ENCODE assay signal across 40 cellular contexts in the genomic region with DNA sequence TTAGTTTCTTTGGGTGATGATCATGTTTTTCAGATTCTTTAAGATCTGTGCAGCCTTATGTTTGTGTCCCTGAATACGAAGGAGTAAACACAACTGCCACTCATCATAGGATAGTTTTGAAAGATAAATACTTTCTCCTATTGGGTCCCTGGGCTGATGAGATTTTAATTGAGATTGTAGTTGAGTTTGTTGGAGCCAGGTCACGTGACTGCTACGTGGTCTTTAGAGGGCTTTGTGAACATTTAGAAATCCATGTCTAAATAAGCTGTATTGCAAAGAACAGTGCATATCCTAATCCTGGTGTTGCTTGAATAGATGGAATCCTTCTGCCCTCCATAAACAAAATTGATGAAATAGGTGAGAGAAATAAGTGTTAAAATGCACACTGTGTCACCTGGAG. TPM values are rescaled to one million over a fixed set of nuclear protein-coding genes. Genes with fewer than 3 reads are reported as not detected.
"Had no signal": no experiment of that assay in that cellular context is flagged by ENCODE, and none has a peak within 500 bp of the region (broad histone marks: within the 10 kb centered on the region; RNA-seq: fewer than 3 reads in every experiment).

No MANE protein-coding gene starts in this region.

- H3K4me3 Mint-ChIP-seq: activated B cell treated with CpG ODN at 0.5 μM for 24 hours; activated CD4-positive, alpha-beta memory T cell treated with anti-CD3 and anti-CD28 coated beads for 36 hours; activated CD8-positive, alpha-beta T cell treated with anti-CD3 and anti-CD28 coated beads for 36 hours; activated naive CD4-positive, alpha-beta T cell treated with anti-CD3 and anti-CD28 coated beads for 36 hours; activated naive CD8-positive, alpha-beta T cell treated with anti-CD3 and anti-CD28 coated beads for 36 hours; activated T-cell treated with anti-CD3 and anti-CD28 coated beads, Interleukin-2, amount 50 U/mL, for 4 hours; activated T-cell treated with anti-CD3 and anti-CD28 coated beads, Interleukin-2, amount 50 U/mL, for 72 hours; activated T-helper 1 cell treated with anti-CD3 and anti-CD28 coated beads, Interleukin-12 subunit alpha, Interleukin-12 subunit beta, Interleukin-2, Interleukin-4 antibody, amounts not matched to agents 30 ng/mL and 10 ng/mL and 1 ng/mL, durations not matched to agents 14 hours and 24 hours and 36 hours; activated T-helper 17 cell treated with anti-CD3 and anti-CD28 coated beads, Interleukin-2, amount 50 U/mL, for 72 hours; brain; central memory CD8-positive, alpha-beta T cell; T-helper 1 cell treated with Interleukin-12 subunit alpha and Interleukin-12 subunit beta and Interleukin-4 antibody, amounts not matched to agents 30 μg/mL and 1 μg/mL, for 36 hours; T-helper 2 cell treated with Interferon-gamma antibody and Interleukin-4, amounts not matched to agents 5 μg/mL and 100 μg/mL, for 36 hours had no signal

- FAIRE-seq: bronchial epithelial cell, TTC549 had no signal

- DNase-seq: activated B cell treated with CpG ODN at 0.5 μM for 24 hours; activated CD4-positive, alpha-beta memory T cell treated with anti-CD3 and anti-CD28 coated beads for 36 hours; activated CD4-positive, alpha-beta T cell treated with anti-CD3 and anti-CD28 coated beads for 4 hours; activated CD4-positive, alpha-beta T cell treated with anti-CD3 and anti-CD28 coated beads, Interleukin-2, amount 50 U/mL, for 1 hour; activated CD4-positive, alpha-beta T cell treated with anti-CD3 and anti-CD28 coated beads, Interleukin-2, amount 50 U/mL, for 4 hours; activated CD4-positive, CD25-positive, alpha-beta regulatory T cell treated with anti-CD3 and anti-CD28 coated beads, Interleukin-2, amount 50 U/mL, for 72 hours; activated CD8-positive, alpha-beta memory T cell treated with anti-CD3 and anti-CD28 coated beads, Interleukin-2, amount 50 U/mL, for 4 hours; activated CD8-positive, alpha-beta T cell treated with anti-CD3 and anti-CD28 coated beads for 36 hours; activated effector memory CD4-positive, alpha-beta T cell treated with anti-CD3 and anti-CD28 coated beads, Interleukin-2, amount 50 U/mL, for 16 hours; activated gamma-delta T cell treated with Interleukin-2 at 50 U/mL for 16 hours; activated naive CD4-positive, alpha-beta T cell; activated naive CD4-positive, alpha-beta T cell treated with anti-CD3 and anti-CD28 coated beads for 36 hours; activated naive CD4-positive, alpha-beta T cell treated with anti-CD3 and anti-CD28 coated beads, Interleukin-2, amount 50 U/mL, for 16 hours; activated naive CD8-positive, alpha-beta T cell treated with anti-CD3 and anti-CD28 coated beads for 36 hours; activated T-cell treated with anti-CD3 and anti-CD28 coated beads for 4 hours; activated T-cell treated with anti-CD3 and anti-CD28 coated beads, Interleukin-2, amount 50 U/mL, for 1 hour; activated T-cell treated with anti-CD3 and anti-CD28 coated beads, Interleukin-2, amount 50 U/mL, for 4 hours; activated T-cell treated with anti-CD3 and anti-CD28 coated beads, Interleukin-2, amount 50 U/mL, for 72 hours; adrenal gland; amniotic stem cell; anterior cingulate cortex; caudate nucleus; cerebellar nuclear complex; T-helper 1 cell; T-helper 2 cell; T-helper 9 cell had no signal

- ATAC-seq: activated CD8-positive, alpha-beta T cell treated with anti-CD3 and anti-CD28 coated beads for 36 hours; activated naive CD4-positive, alpha-beta T cell treated with anti-CD3 and anti-CD28 coated beads, Interleukin-2, amount 50 U/mL, for 72 hours; activated T-cell treated with anti-CD3 and anti-CD28 coated beads, Interleukin-2, amount 50 U/mL, for 4 hours; activated T-cell treated with anti-CD3 and anti-CD28 coated beads, Interleukin-2, amount 50 U/mL, for 72 hours; activated T-helper 17 cell treated with anti-CD3 and anti-CD28 coated beads, Interleukin-2, amount 50 U/mL, for 72 hours had no signal

- H3K4me1 ChIP-seq: adrenal gland, ascending aorta had no signal

- H3K27me3 ChIP-seq: adrenal gland, ascending aorta, cardiac muscle cell had no signal

- H3K4me1 Mint-ChIP-seq: activated B cell treated with CpG ODN at 0.5 μM for 24 hours; activated naive CD8-positive, alpha-beta T cell treated with anti-CD3 and anti-CD28 coated beads for 36 hours; activated T-helper 17 cell treated with anti-CD3 and anti-CD28 coated beads, Interleukin-2, amount 50 U/mL, for 72 hours; brain; central memory CD8-positive, alpha-beta T cell had no signal

- H3K36me3 ChIP-seq: adrenal gland, ascending aorta, cardiac muscle cell had no signal

- H3K27ac Mint-ChIP-seq: activated B cell treated with CpG ODN at 0.5 μM for 24 hours; activated CD4-positive, alpha-beta memory T cell treated with anti-CD3 and anti-CD28 coated beads for 36 hours; activated CD8-positive, alpha-beta T cell treated with anti-CD3 and anti-CD28 coated beads for 36 hours; activated naive CD4-positive, alpha-beta T cell treated with anti-CD3 and anti-CD28 coated beads for 36 hours; activated naive CD4-positive, alpha-beta T cell treated with anti-CD3 and anti-CD28 coated beads, Interleukin-2, amount 50 U/mL, for 72 hours; activated naive CD8-positive, alpha-beta T cell treated with anti-CD3 and anti-CD28 coated beads for 36 hours; activated T-cell treated with anti-CD3 and anti-CD28 coated beads, Interleukin-2, amount 50 U/mL, for 72 hours; activated T-helper 1 cell treated with anti-CD3 and anti-CD28 coated beads, Interleukin-12 subunit alpha, Interleukin-12 subunit beta, Interleukin-2, Interleukin-4 antibody, amounts not matched to agents 30 ng/mL and 10 ng/mL and 1 ng/mL, durations not matched to agents 14 hours and 24 hours and 36 hours; activated T-helper 17 cell treated with anti-CD3 and anti-CD28 coated beads, Interleukin-2, amount 50 U/mL, for 72 hours; brain; T-helper 1 cell treated with Interleukin-12 subunit alpha and Interleukin-12 subunit beta and Interleukin-4 antibody, amounts not matched to agents 30 μg/mL and 1 μg/mL, for 36 hours; T-helper 2 cell treated with Interferon-gamma antibody and Interleukin-4, amounts not matched to agents 5 μg/mL and 100 μg/mL, for 36 hours had no signal

- H3K9me3 ChIP-seq: adrenal gland, ascending aorta had no signal

- H3K27ac ChIP-seq: adrenal gland, ascending aorta, cardiac muscle cell, VCaP had no signal

- H3K36me3 Mint-ChIP-seq: activated CD4-positive, alpha-beta memory T cell treated with anti-CD3 and anti-CD28 coated beads for 36 hours; activated naive CD8-positive, alpha-beta T cell treated with anti-CD3 and anti-CD28 coated beads for 36 hours; brain had no signal

- H3K4me3 ChIP-seq: adrenal gland, ascending aorta, cardiac muscle cell had no signal

- H3K27me3 Mint-ChIP-seq: activated B cell treated with CpG ODN at 0.5 μM for 24 hours; activated CD4-positive, alpha-beta memory T cell treated with anti-CD3 and anti-CD28 coated beads for 36 hours; activated CD8-positive, alpha-beta T cell treated with anti-CD3 and anti-CD28 coated beads for 36 hours; activated naive CD8-positive, alpha-beta T cell treated with anti-CD3 and anti-CD28 coated beads for 36 hours; activated T-helper 17 cell treated with anti-CD3 and anti-CD28 coated beads, Interleukin-2, amount 50 U/mL, for 72 hours; brain; central memory CD8-positive, alpha-beta T cell had no signal

RNA-seq across cellular contexts. Expression of a gene that starts 17.4 kb away (rescaled TPM):
- total RNA-seq: activated B cell treated with CpG ODN at 0.5 μM for 24 hours; activated CD4-positive, alpha-beta memory T cell treated with anti-CD3 and anti-CD28 coated beads for 36 hours; activated CD8-positive, alpha-beta memory T cell treated with anti-CD3 and anti-CD28 coated beads for 36 hours; activated CD8-positive, alpha-beta T cell treated with anti-CD3 and anti-CD28 coated beads for 36 hours; activated naive CD4-positive, alpha-beta T cell treated with anti-CD3 and anti-CD28 coated beads for 36 hours; activated naive CD4-positive, alpha-beta T cell treated with anti-CD3 and anti-CD28 coated beads, Interleukin-2, amount 50 U/mL, for 72 hours; activated naive CD8-positive, alpha-beta T cell treated with anti-CD3 and anti-CD28 coated beads for 36 hours; activated T-cell treated with anti-CD3 and anti-CD28 coated beads, Interleukin-2, amount 50 U/mL, for 4 hours; activated T-cell treated with anti-CD3 and anti-CD28 coated beads, Interleukin-2, amount 50 U/mL, for 72 hours; activated T-helper 1 cell treated with anti-CD3 and anti-CD28 coated beads, Interleukin-12 subunit alpha, Interleukin-12 subunit beta, Interleukin-2, Interleukin-4 antibody, amounts not matched to agents 30 ng/mL and 10 ng/mL and 1 ng/mL, durations not matched to agents 14 hours and 24 hours and 36 hours; activated T-helper 17 cell treated with anti-CD3 and anti-CD28 coated beads, Interleukin-2, amount 50 U/mL, for 72 hours; adrenal gland; ascending aorta; bronchial epithelial cell; cardiac muscle cell; chondrocyte had no signal
- polyA plus RNA-seq: adrenal gland, cardiac muscle cell had no signal
